ENCODE assay signal across 1 cellular context in the genomic region with DNA sequence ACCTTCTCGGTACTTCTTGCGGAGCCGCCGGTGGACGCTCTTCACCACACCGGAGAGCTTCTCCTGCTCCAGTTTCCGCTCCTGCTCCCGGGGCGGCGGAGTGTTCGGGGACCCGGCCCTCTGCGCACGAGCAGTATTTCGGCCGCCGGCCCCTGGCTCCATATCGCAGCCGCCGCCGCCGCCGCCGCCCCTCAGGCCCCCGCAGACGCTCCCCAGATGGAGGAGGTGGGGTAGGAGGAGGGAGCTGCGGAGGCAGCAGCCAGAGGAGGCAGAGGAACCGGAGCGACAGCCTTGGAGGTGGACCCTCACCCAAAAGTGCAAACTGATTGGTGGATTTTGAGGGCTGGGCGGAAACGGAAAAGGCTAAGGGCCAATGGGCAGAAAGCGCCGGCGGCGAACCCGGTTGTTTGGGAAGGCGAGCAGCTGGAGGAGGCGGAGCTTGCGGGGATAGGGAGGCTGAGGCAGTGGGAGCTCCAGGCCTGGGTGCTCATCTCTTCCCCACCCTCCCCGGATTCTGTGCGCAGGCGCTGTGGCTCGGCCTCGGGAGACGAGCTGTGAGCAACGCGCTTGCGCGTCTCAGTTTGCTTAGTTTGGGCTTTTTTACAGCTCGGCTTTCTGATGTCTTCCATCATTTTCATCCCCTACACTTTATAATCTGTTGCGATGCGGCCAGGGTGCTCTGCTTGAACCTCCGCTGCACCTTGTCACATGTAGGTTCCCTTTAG.
TF ChIP-seq lines count a peak whose summit lies in the region.

No MANE protein-coding gene starts in this region.

TF ChIP-seq in HepG2, 621 proteins besides CTCF, POLR2A, EP300 and RAD21 (continued from another document and continues in another):
- TF ChIP-seq ZNF556 (CRISPR knock-in tag; IDR thresholded peaks at IDR 0.05; ENCODE audit: borderline replicate concordance) (no peak), MED1 (CRISPR knock-in tag; IDR thresholded peaks at IDR 0.05) (no peak), MAFK (conservative IDR thresholded peaks at IDR 0.05 in 1 of 2, IDR thresholded peaks at IDR 0.05 in 1 of 2; ENCODE audit: low read length in 2 of 2) (no peak), ZSCAN9 (CRISPR knock-in tag; IDR thresholded peaks at IDR 0.05; ENCODE audit: borderline replicate concordance) (no peak), ZNF274 (CRISPR knock-in tag; IDR thresholded peaks at IDR 0.05) (no peak), ZSCAN25 (CRISPR knock-in tag; IDR thresholded peaks at IDR 0.05) (0 out of 2 replicates have a peak, but pooled peaks have one; percentile 14), ZMYM2 (CRISPR knock-in tag; IDR thresholded peaks at IDR 0.05) (no peak), ZNF510 (CRISPR knock-in tag; IDR thresholded peaks at IDR 0.05; ENCODE audit: low read depth) (no peak), NR2F2 (IDR thresholded peaks at IDR 0.05; ENCODE audit: borderline replicate concordance, low read depth) (no peak), ZNF605 (CRISPR knock-in tag; IDR thresholded peaks at IDR 0.05) (peak; percentile 21; the same call in 1 of the 2 replicates), ZNF121 (CRISPR knock-in tag; IDR thresholded peaks at IDR 0.05) (no peak), ZNF562 (CRISPR knock-in tag; IDR thresholded peaks at IDR 0.05; ENCODE audit: borderline replicate concordance) (no peak), NR3C1 (CRISPR knock-in tag; IDR thresholded peaks at IDR 0.05) (no peak), ZNF530 (CRISPR knock-in tag; IDR thresholded peaks at IDR 0.05; ENCODE audit: low read depth) (no peak), ZSCAN21 (CRISPR knock-in tag; IDR thresholded peaks at IDR 0.05; ENCODE audit: borderline replicate concordance) (no peak), ZNF484 (CRISPR knock-in tag; IDR thresholded peaks at IDR 0.05; ENCODE audit: borderline replicate concordance, low read depth) (no peak), BRD4 (CRISPR knock-in tag; IDR thresholded peaks at IDR 0.05) (no peak), ZNF333 (CRISPR knock-in tag; IDR thresholded peaks at IDR 0.05; ENCODE audit: borderline replicate concordance) (no peak), NR1H2 (CRISPR knock-in tag; IDR thresholded peaks at IDR 0.05; ENCODE audit: borderline replicate concordance, low read depth) (no peak), GATAD2A (CRISPR knock-in tag; IDR thresholded peaks at IDR 0.05) (no peak), ZNF160 (CRISPR knock-in tag; IDR thresholded peaks at IDR 0.05) (no peak), HNF4G (IDR thresholded peaks at IDR 0.05; ENCODE audit: borderline replicate concordance, low read depth, low read length) (no peak), HNF4G (CRISPR knock-in tag; IDR thresholded peaks at IDR 0.05; ENCODE audit: borderline replicate concordance, low read depth) (no peak), ZNF251 (CRISPR knock-in tag; IDR thresholded peaks at IDR 0.05) (no peak), PPARG (CRISPR knock-in tag; conservative IDR thresholded peaks at IDR 0.05) (no peak), HNRNPH1 (optimal IDR thresholded peaks at IDR 0.05; ENCODE audit: low read depth, low read length) (no peak), REPIN1 (CRISPR knock-in tag; IDR thresholded peaks at IDR 0.05; ENCODE audit: borderline replicate concordance, low read depth) (no peak), ZNF558 (CRISPR knock-in tag; IDR thresholded peaks at IDR 0.05; ENCODE audit: borderline replicate concordance) (no peak), ZNF703 (CRISPR knock-in tag; IDR thresholded peaks at IDR 0.05; ENCODE audit: borderline replicate concordance) (no peak), MEF2D (CRISPR knock-in tag; IDR thresholded peaks at IDR 0.05) (no peak), KDM6A (CRISPR knock-in tag; IDR thresholded peaks at IDR 0.05; ENCODE audit: low read depth) (no peak), NFE2 (CRISPR knock-in tag; IDR thresholded peaks at IDR 0.05) (no peak), ZBTB7A (CRISPR knock-in tag; IDR thresholded peaks at IDR 0.05) (no peak)
- TF ChIP-seq, protein P1, sequence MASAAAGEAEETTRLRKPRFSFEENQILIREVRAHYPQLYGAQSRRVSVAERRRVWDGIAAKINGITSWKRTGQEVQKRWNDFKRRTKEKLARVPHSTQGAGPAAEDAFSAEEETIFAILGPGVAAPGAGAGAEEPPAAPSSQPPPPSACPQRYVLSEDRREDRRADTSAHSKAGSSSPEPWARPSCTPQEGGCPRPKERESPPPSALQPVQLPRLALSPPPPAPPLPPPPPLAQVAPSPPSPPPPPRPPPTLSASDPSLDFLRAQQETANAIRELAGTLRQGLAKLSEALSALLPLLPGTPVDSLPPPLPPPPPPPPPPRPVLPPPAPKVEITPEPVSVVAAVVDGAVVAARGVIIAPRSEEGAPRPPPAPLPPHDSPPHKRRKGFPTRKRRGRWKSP (CRISPR knock-in tag; IDR thresholded peaks at IDR 0.05): no peak
- TF ChIP-seq, protein P2, sequence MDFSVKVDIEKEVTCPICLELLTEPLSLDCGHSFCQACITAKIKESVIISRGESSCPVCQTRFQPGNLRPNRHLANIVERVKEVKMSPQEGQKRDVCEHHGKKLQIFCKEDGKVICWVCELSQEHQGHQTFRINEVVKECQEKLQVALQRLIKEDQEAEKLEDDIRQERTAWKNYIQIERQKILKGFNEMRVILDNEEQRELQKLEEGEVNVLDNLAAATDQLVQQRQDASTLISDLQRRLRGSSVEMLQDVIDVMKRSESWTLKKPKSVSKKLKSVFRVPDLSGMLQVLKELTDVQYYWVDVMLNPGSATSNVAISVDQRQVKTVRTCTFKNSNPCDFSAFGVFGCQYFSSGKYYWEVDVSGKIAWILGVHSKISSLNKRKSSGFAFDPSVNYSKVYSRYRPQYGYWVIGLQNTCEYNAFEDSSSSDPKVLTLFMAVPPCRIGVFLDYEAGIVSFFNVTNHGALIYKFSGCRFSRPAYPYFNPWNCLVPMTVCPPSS (IDR thresholded peaks at IDR 0.05): no peak
- TF ChIP-seq, protein P3, sequence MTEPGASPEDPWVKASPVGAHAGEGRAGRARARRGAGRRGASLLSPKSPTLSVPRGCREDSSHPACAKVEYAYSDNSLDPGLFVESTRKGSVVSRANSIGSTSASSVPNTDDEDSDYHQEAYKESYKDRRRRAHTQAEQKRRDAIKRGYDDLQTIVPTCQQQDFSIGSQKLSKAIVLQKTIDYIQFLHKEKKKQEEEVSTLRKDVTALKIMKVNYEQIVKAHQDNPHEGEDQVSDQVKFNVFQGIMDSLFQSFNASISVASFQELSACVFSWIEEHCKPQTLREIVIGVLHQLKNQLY (CRISPR knock-in tag; IDR thresholded peaks at IDR 0.05): no peak
- TF ChIP-seq, protein P4, sequence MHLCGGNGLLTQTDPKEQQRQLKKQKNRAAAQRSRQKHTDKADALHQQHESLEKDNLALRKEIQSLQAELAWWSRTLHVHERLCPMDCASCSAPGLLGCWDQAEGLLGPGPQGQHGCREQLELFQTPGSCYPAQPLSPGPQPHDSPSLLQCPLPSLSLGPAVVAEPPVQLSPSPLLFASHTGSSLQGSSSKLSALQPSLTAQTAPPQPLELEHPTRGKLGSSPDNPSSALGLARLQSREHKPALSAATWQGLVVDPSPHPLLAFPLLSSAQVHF (CRISPR knock-in tag; IDR thresholded peaks at IDR 0.05): no peak
- TF ChIP-seq, protein P5, sequence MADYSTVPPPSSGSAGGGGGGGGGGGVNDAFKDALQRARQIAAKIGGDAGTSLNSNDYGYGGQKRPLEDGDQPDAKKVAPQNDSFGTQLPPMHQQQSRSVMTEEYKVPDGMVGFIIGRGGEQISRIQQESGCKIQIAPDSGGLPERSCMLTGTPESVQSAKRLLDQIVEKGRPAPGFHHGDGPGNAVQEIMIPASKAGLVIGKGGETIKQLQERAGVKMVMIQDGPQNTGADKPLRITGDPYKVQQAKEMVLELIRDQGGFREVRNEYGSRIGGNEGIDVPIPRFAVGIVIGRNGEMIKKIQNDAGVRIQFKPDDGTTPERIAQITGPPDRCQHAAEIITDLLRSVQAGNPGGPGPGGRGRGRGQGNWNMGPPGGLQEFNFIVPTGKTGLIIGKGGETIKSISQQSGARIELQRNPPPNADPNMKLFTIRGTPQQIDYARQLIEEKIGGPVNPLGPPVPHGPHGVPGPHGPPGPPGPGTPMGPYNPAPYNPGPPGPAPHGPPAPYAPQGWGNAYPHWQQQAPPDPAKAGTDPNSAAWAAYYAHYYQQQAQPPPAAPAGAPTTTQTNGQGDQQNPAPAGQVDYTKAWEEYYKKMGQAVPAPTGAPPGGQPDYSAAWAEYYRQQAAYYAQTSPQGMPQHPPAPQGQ (CRISPR knock-in tag; IDR thresholded peaks at IDR 0.05; ENCODE audit: borderline replicate concordance): 0 out of 2 replicates have a peak, but pooled peaks have one; percentile 55
- TF ChIP-seq, protein P6, sequence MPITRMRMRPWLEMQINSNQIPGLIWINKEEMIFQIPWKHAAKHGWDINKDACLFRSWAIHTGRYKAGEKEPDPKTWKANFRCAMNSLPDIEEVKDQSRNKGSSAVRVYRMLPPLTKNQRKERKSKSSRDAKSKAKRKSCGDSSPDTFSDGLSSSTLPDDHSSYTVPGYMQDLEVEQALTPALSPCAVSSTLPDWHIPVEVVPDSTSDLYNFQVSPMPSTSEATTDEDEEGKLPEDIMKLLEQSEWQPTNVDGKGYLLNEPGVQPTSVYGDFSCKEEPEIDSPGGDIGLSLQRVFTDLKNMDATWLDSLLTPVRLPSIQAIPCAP (CRISPR knock-in tag; IDR thresholded peaks at IDR 0.05; ENCODE audit: low read depth): no peak
- TF ChIP-seq, protein P7, sequence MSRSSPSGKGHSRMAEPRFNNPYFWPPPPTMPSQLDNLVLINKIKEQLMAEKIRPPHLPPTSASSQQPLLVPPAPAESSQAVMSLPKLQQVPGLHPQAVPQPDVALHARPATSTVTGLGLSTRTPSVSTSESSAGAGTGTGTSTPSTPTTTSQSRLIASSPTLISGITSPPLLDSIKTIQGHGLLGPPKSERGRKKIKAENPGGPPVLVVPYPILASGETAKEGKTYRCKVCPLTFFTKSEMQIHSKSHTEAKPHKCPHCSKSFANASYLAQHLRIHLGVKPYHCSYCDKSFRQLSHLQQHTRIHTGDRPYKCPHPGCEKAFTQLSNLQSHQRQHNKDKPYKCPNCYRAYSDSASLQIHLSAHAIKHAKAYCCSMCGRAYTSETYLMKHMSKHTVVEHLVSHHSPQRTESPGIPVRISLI (CRISPR knock-in tag; IDR thresholded peaks at IDR 0.05; ENCODE audit: borderline replicate concordance): no peak
- TF ChIP-seq, protein P8, sequence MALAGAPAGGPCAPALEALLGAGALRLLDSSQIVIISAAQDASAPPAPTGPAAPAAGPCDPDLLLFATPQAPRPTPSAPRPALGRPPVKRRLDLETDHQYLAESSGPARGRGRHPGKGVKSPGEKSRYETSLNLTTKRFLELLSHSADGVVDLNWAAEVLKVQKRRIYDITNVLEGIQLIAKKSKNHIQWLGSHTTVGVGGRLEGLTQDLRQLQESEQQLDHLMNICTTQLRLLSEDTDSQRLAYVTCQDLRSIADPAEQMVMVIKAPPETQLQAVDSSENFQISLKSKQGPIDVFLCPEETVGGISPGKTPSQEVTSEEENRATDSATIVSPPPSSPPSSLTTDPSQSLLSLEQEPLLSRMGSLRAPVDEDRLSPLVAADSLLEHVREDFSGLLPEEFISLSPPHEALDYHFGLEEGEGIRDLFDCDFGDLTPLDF (CRISPR knock-in tag; IDR thresholded peaks at IDR 0.05): no peak
- TF ChIP-seq, protein P9, sequence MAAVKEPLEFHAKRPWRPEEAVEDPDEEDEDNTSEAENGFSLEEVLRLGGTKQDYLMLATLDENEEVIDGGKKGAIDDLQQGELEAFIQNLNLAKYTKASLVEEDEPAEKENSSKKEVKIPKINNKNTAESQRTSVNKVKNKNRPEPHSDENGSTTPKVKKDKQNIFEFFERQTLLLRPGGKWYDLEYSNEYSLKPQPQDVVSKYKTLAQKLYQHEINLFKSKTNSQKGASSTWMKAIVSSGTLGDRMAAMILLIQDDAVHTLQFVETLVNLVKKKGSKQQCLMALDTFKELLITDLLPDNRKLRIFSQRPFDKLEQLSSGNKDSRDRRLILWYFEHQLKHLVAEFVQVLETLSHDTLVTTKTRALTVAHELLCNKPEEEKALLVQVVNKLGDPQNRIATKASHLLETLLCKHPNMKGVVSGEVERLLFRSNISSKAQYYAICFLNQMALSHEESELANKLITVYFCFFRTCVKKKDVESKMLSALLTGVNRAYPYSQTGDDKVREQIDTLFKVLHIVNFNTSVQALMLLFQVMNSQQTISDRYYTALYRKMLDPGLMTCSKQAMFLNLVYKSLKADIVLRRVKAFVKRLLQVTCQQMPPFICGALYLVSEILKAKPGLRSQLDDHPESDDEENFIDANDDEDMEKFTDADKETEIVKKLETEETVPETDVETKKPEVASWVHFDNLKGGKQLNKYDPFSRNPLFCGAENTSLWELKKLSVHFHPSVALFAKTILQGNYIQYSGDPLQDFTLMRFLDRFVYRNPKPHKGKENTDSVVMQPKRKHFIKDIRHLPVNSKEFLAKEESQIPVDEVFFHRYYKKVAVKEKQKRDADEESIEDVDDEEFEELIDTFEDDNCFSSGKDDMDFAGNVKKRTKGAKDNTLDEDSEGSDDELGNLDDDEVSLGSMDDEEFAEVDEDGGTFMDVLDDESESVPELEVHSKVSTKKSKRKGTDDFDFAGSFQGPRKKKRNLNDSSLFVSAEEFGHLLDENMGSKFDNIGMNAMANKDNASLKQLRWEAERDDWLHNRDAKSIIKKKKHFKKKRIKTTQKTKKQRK (IDR thresholded peaks at IDR 0.05; ENCODE audit: low read length): no peak
- TF ChIP-seq, protein P10, sequence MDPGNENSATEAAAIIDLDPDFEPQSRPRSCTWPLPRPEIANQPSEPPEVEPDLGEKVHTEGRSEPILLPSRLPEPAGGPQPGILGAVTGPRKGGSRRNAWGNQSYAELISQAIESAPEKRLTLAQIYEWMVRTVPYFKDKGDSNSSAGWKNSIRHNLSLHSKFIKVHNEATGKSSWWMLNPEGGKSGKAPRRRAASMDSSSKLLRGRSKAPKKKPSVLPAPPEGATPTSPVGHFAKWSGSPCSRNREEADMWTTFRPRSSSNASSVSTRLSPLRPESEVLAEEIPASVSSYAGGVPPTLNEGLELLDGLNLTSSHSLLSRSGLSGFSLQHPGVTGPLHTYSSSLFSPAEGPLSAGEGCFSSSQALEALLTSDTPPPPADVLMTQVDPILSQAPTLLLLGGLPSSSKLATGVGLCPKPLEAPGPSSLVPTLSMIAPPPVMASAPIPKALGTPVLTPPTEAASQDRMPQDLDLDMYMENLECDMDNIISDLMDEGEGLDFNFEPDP (CRISPR knock-in tag; conservative IDR thresholded peaks at IDR 0.05): no peak
- TF ChIP-seq, protein P11, sequence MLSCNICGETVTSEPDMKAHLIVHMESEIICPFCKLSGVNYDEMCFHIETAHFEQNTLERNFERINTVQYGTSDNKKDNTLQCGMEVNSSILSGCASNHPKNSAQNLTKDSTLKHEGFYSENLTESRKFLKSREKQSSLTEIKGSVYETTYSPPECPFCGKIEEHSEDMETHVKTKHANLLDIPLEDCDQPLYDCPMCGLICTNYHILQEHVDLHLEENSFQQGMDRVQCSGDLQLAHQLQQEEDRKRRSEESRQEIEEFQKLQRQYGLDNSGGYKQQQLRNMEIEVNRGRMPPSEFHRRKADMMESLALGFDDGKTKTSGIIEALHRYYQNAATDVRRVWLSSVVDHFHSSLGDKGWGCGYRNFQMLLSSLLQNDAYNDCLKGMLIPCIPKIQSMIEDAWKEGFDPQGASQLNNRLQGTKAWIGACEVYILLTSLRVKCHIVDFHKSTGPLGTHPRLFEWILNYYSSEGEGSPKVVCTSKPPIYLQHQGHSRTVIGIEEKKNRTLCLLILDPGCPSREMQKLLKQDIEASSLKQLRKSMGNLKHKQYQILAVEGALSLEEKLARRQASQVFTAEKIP (CRISPR knock-in tag; IDR thresholded peaks at IDR 0.05; ENCODE audit: borderline replicate concordance): no peak
- TF ChIP-seq, protein P12, sequence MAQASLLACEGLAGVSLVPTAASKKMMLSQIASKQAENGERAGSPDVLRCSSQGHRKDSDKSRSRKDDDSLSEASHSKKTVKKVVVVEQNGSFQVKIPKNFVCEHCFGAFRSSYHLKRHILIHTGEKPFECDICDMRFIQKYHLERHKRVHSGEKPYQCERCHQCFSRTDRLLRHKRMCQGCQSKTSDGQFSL (CRISPR knock-in tag; IDR thresholded peaks at IDR 0.05): no peak
